Comparison of ENCODE assay signal across 18 cellular contexts in the genomic region with DNA sequence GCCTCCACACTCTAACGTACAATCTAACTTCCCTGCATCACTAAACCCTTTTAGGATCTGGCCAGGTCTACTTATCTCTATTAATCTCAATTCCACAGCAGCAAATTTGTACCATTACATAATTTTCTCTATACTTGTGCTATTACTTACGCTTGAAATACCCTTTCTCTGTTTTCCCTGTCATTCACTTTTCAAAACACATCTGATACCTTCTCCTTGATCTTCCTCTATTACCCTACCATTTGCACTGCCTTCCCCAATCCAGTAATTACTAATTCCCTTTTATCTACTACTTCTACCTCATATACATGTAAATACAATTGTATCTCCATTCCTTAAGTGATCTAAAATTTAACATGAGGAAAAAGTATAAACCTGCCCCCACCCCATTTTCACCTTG.
"Had no signal": no experiment of that assay in that cellular context is flagged by ENCODE, and none has a peak within 500 bp of the region (broad histone marks: within the 10 kb centered on the region; RNA-seq: fewer than 3 reads in every experiment).

No MANE protein-coding gene starts in this region.

- H3K4me1 ChIP-seq: colonic mucosa, foreskin keratinocyte, thyroid gland had no signal

- H3K9me3 ChIP-seq: colonic mucosa, spleen, thyroid gland had no signal

- H3K4me3 Mint-ChIP-seq: activated B cell treated with CpG ODN at 0.5 μM for 24 hours; nephron; stimulated activated naive B cell treated with anti-CD40 and anti-IgM and Interleukin-4, amounts not matched to agents 10 μg/mL and 1 μg/mL and 100 μg/mL, for 72 hours had no signal

- H3K27me3 ChIP-seq: colonic mucosa, foreskin keratinocyte, hepatocyte, spleen, thyroid gland had no signal

- H3K4me1 Mint-ChIP-seq: activated B cell treated with CpG ODN at 0.5 μM for 24 hours had no signal

- H2AFZ ChIP-seq: hepatocyte had no signal

- H3K4me3 ChIP-seq: colonic mucosa, hepatocyte, spleen, thyroid gland had no signal

- ATAC-seq: activated naive CD4-positive, alpha-beta T cell treated with anti-CD3 and anti-CD28 coated beads, Interleukin-2, amount 50 U/mL, for 72 hours; foreskin keratinocyte; left cardiac atrium; stimulated activated naive B cell treated with anti-CD40 and anti-IgM and Interleukin-4, amounts not matched to agents 10 μg/mL and 1 μg/mL and 100 μg/mL, for 72 hours had no signal

- DNase-seq: activated B cell treated with CpG ODN at 0.5 μM for 24 hours; activated CD4-positive, alpha-beta T cell treated with anti-CD3 and anti-CD28 coated beads for 48 hours; activated CD8-positive, alpha-beta memory T cell treated with anti-CD3 and anti-CD28 coated beads, Interleukin-2, amount 50 U/mL, for 4 hours; amygdala; central memory CD4-positive, alpha-beta T cell; colonic mucosa; foreskin keratinocyte; left cardiac atrium; mesendoderm; occipital lobe; spleen; stimulated activated CD4-positive, alpha-beta T cell treated with anti-CD3 and anti-CD28 coated beads, Interleukin-4, amount 100 ng/mL, for 4 hours; stimulated activated naive B cell treated with anti-CD40 and anti-IgM and Interleukin-4, amounts not matched to agents 10 μg/mL and 1 μg/mL and 100 μg/mL, for 72 hours; T-helper 9 cell; thyroid gland had no signal

- H3K4me2 ChIP-seq: hepatocyte had no signal

- H3K27ac ChIP-seq: colonic mucosa, foreskin keratinocyte, hepatocyte, spleen, thyroid gland had no signal

- H3K9me3 Mint-ChIP-seq: activated B cell treated with CpG ODN at 0.5 μM for 24 hours; activated naive CD4-positive, alpha-beta T cell treated with anti-CD3 and anti-CD28 coated beads, Interleukin-2, amount 50 U/mL, for 72 hours; nephron; stimulated activated naive B cell treated with anti-CD40 and anti-IgM and Interleukin-4, amounts not matched to agents 10 μg/mL and 1 μg/mL and 100 μg/mL, for 72 hours had no signal

- H3K27me3 Mint-ChIP-seq: activated B cell treated with CpG ODN at 0.5 μM for 24 hours; stimulated activated naive B cell treated with anti-CD40 and anti-IgM and Interleukin-4, amounts not matched to agents 10 μg/mL and 1 μg/mL and 100 μg/mL, for 72 hours had no signal

- H3K27ac Mint-ChIP-seq: activated B cell treated with CpG ODN at 0.5 μM for 24 hours; nephron; stimulated activated naive B cell treated with anti-CD40 and anti-IgM and Interleukin-4, amounts not matched to agents 10 μg/mL and 1 μg/mL and 100 μg/mL, for 72 hours had no signal
